11 cellular contexts compared by ENCODE assay signal in the genomic region with DNA sequence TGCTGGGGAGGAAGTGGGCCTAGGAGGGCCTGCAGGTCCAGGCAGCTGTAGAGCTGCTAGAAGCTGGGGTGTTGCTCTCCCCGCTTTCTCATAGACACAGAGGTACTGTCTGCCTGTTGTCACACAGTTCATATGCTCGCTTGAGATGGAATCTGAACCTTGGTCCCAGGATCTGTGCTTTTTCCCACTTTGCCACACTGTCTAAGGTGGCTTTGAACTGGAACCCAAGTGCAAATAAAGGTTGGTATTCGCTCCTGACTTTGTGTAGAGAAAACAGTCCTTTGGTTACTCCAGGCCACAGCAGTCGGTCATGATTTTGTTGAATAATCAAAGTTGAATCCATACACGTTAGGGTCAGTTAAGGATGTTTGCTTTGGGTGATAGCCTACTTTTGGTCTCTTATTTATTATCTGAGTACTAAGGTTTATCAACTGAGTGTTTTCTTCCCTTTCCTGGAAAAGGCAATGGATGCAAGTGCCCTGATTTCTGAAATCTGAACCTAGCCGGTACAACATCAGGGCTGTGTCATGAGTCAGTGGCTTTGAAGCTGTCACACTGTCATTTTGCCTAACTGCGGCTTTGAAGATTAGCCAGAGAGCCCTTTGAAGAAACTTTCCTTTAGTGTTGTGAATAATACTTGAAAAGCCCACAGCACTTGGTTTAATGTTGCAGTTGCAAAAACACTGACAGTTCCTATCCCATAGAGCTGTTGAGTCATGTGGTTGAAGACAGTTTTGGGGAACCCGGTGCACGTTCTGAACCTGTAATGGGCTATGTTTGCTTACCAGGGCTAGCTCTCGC. TPM values are rescaled to one million over a fixed set of nuclear protein-coding genes. Genes with fewer than 3 reads are reported as not detected.
DNase-seq lines count a peak whose midpoint lies in the region; ATAC-seq and TF ChIP-seq lines count a peak whose summit lies in the region.
"Had no signal": no experiment of that assay in that cellular context is flagged by ENCODE, and none has a peak within 500 bp of the region (broad histone marks: within the 10 kb centered on the region; RNA-seq: fewer than 3 reads in every experiment).

No MANE protein-coding gene starts in this region.

- no peaks in the 10 kb centered on the region for H3K9me3 Mint-ChIP-seq in activated CD8-positive, alpha-beta memory T cell treated with anti-CD3 and anti-CD28 coated beads, Interleukin-2, amount 10 ng/mL, durations not matched to agents 7 days and 5 days (ENCODE audit: low read depth)
- H3K9me3 Mint-ChIP-seq in activated T-helper 1 cell treated with anti-CD3 and anti-CD28 coated beads, Interleukin-12 subunit alpha, Interleukin-12 subunit beta, Interleukin-2, Interleukin-4 antibody, amounts not matched to agents 30 ng/mL and 10 ng/mL and 1 ng/mL, durations not matched to agents 14 hours and 24 hours and 36 hours: no peaks in the 10 kb centered on the region
- H3K9me3 Mint-ChIP-seq in stimulated activated naive CD8-positive, alpha-beta T cell treated with anti-CD3 and anti-CD28 coated beads, Interleukin-15, Interleukin-2, amounts not matched to agents 100 ng/mL and 50 ng/mL, for 24 hours: no peaks in the 10 kb centered on the region
- H3K9me3 Mint-ChIP-seq: immature natural killer cell had no signal

- no peaks in the 10 kb centered on the region for H3K27me3 ChIP-seq in hepatocyte
- H3K27me3 ChIP-seq in esophagus muscularis mucosa: no peaks in the 10 kb centered on the region
- no peaks in the 10 kb centered on the region for H3K27me3 ChIP-seq in SK-N-SH (ENCODE audit: insufficient read depth)

- peaks cover 4% of the 10 kb centered on the region for H3F3A ChIP-seq in SK-N-SH (replicated peaks; ENCODE audit: insufficient read depth)

- no peaks in the 10 kb centered on the region for H3K9me3 ChIP-seq in hepatocyte (ENCODE audit: low read depth)
- no peaks in the 10 kb centered on the region for H3K9me3 ChIP-seq in esophagus muscularis mucosa
- H3K9me3 ChIP-seq in SK-N-SH: no peaks in the 10 kb centered on the region
- H3K9me3 ChIP-seq: A549 had no signal

- H3K79me2 ChIP-seq in hepatocyte (no peaks in the 10 kb centered on the region), SK-N-SH (ENCODE audit: insufficient read depth) (peaks cover 3% of the 10 kb centered on the region; the same call in 1 of the 2 replicates)

- no peak for DNase-seq in activated CD8-positive, alpha-beta memory T cell treated with anti-CD3 and anti-CD28 coated beads, Interleukin-2, amount 10 ng/mL, durations not matched to agents 7 days and 5 days
- DNase-seq in activated CD8-positive, alpha-beta memory T cell treated with anti-CD3 and anti-CD28 coated beads for 24 hours: no peak
- no peak for DNase-seq in activated T-helper 1 cell treated with anti-CD3 and anti-CD28 coated beads, Interleukin-12 subunit alpha, Interleukin-12 subunit beta, Interleukin-2, Interleukin-4 antibody, amounts not matched to agents 30 ng/mL and 10 ng/mL and 1 ng/mL, durations not matched to agents 14 hours and 24 hours and 36 hours (ENCODE audit: low spot score)
- DNase-seq in hepatocyte (ENCODE audit: low spot score) (no peak), HuH-7.5 (ENCODE audit: low spot score) (no peak), esophagus muscularis mucosa (ENCODE audit: extremely low spot score) (no peak), SK-N-SH (no peak)
- DNase-seq: immature natural killer cell, retina had no signal

- intact Hi-C loops in activated T-helper 1 cell treated with anti-CD3 and anti-CD28 coated beads, Interleukin-12 subunit alpha, Interleukin-12 subunit beta, Interleukin-2, Interleukin-4 antibody, amounts not matched to agents 30 ng/mL and 10 ng/mL and 1 ng/mL, durations not matched to agents 14 hours and 24 hours and 36 hours (cut with micrococcal nuclease): loop anchor here (1.0 to 5.0 kb wide), 3 partner anchors 12 to 161 kb away; no protein-coding TSS in a partner anchor
- intact Hi-C loops in esophagus muscularis mucosa (cut with DNase I): no loop called here

- peaks cover 2% of the 10 kb centered on the region for H3K4me1 Mint-ChIP-seq in activated CD8-positive, alpha-beta memory T cell treated with anti-CD3 and anti-CD28 coated beads, Interleukin-2, amount 10 ng/mL, durations not matched to agents 7 days and 5 days
- peaks cover 9% of the 10 kb centered on the region for H3K4me1 Mint-ChIP-seq in activated T-helper 1 cell treated with anti-CD3 and anti-CD28 coated beads, Interleukin-12 subunit alpha, Interleukin-12 subunit beta, Interleukin-2, Interleukin-4 antibody, amounts not matched to agents 30 ng/mL and 10 ng/mL and 1 ng/mL, durations not matched to agents 14 hours and 24 hours and 36 hours (ENCODE audit: low read depth)
- peaks cover 10% of the 10 kb centered on the region for H3K4me1 Mint-ChIP-seq in stimulated activated naive CD8-positive, alpha-beta T cell treated with anti-CD3 and anti-CD28 coated beads, Interleukin-15, Interleukin-2, amounts not matched to agents 100 ng/mL and 50 ng/mL, for 24 hours (ENCODE audit: low read depth)
- H3K4me1 Mint-ChIP-seq: immature natural killer cell had no signal

- no peak for TF ChIP-seq POLR2A in esophagus muscularis mucosa (IDR thresholded peaks at IDR 0.05; ENCODE audit: low read depth)

- H3K4me1 ChIP-seq in hepatocyte (ENCODE audit: insufficient read depth) (peaks cover 17% of the 10 kb centered on the region), esophagus muscularis mucosa (peaks cover 22 to 31% (median 24%) of the 10 kb centered on the region in 4 donors), SK-N-SH (ENCODE audit: control insufficient read depth in 1 of 2, insufficient read depth in 2 of 2, low read depth in 1 of 2, low read length in 1 of 2) (peaks cover 8 to 13% of the 10 kb centered on the region in 2 experiments)

- no peaks in the 10 kb centered on the region for H3K36me3 ChIP-seq in hepatocyte (replicated peaks; ENCODE audit: insufficient read depth, low read depth)
- H3K36me3 ChIP-seq in esophagus muscularis mucosa: peaks cover 29 to 71% (median 56%) of the 10 kb centered on the region in 4 donors
- H3K36me3 ChIP-seq in SK-N-SH (replicated peaks in 1 of 2; ENCODE audit: control insufficient read depth in 1 of 2, insufficient read depth in 2 of 2, low read length in 1 of 2): peaks cover 41 to 43% of the 10 kb centered on the region in 2 experiments

- peaks cover 4% of the 10 kb centered on the region for H3K36me3 Mint-ChIP-seq in activated CD8-positive, alpha-beta memory T cell treated with anti-CD3 and anti-CD28 coated beads, Interleukin-2, amount 10 ng/mL, durations not matched to agents 7 days and 5 days
- H3K36me3 Mint-ChIP-seq in activated T-helper 1 cell treated with anti-CD3 and anti-CD28 coated beads, Interleukin-12 subunit alpha, Interleukin-12 subunit beta, Interleukin-2, Interleukin-4 antibody, amounts not matched to agents 30 ng/mL and 10 ng/mL and 1 ng/mL, durations not matched to agents 14 hours and 24 hours and 36 hours (ENCODE audit: low read depth): peaks cover 10% of the 10 kb centered on the region
- H3K36me3 Mint-ChIP-seq in stimulated activated naive CD8-positive, alpha-beta T cell treated with anti-CD3 and anti-CD28 coated beads, Interleukin-15, Interleukin-2, amounts not matched to agents 100 ng/mL and 50 ng/mL, for 24 hours (ENCODE audit: low read depth): peaks cover 33% of the 10 kb centered on the region

- 51% methylated on average over 10 of the region's 10 CpGs for WGBS in hepatocyte (ENCODE audit: low lambda C conversion rate, missing lambda C conversion rate)
- 81% methylated on average over 9 of the region's 10 CpGs for WGBS in esophagus muscularis mucosa
- WGBS in SK-N-SH (ENCODE audit: low lambda C conversion rate): 93% methylated on average over 7 of the region's 10 CpGs

- no peaks in the 10 kb centered on the region for H3K27me3 Mint-ChIP-seq in activated CD8-positive, alpha-beta memory T cell treated with anti-CD3 and anti-CD28 coated beads, Interleukin-2, amount 10 ng/mL, durations not matched to agents 7 days and 5 days
- no peaks in the 10 kb centered on the region for H3K27me3 Mint-ChIP-seq in activated T-helper 1 cell treated with anti-CD3 and anti-CD28 coated beads, Interleukin-12 subunit alpha, Interleukin-12 subunit beta, Interleukin-2, Interleukin-4 antibody, amounts not matched to agents 30 ng/mL and 10 ng/mL and 1 ng/mL, durations not matched to agents 14 hours and 24 hours and 36 hours (ENCODE audit: insufficient read depth)
- H3K27me3 Mint-ChIP-seq in stimulated activated naive CD8-positive, alpha-beta T cell treated with anti-CD3 and anti-CD28 coated beads, Interleukin-15, Interleukin-2, amounts not matched to agents 100 ng/mL and 50 ng/mL, for 24 hours: no peaks in the 10 kb centered on the region

- no peak for TF ChIP-seq EP300 in esophagus muscularis mucosa (IDR thresholded peaks at IDR 0.05)
- no peak for TF ChIP-seq EP300 in SK-N-SH (IDR thresholded peaks at IDR 0.05; ENCODE audit: borderline replicate concordance in 1 of 2, low read depth in 1 of 2, low read length in 1 of 2)

- ATAC-seq in activated CD8-positive, alpha-beta memory T cell treated with anti-CD3 and anti-CD28 coated beads, Interleukin-2, amount 10 ng/mL, durations not matched to agents 7 days and 5 days: peak; percentile 33
- ATAC-seq: A549 had no signal

- H3K4me2 ChIP-seq in hepatocyte: no peak overlapping the region
- H3K4me2 ChIP-seq in SK-N-SH: no peak overlapping the region
- H3K4me2 ChIP-seq: A549 had no signal

- H4K20me1 ChIP-seq in hepatocyte (ENCODE audit: insufficient read depth, poor library complexity, severe bottlenecking) (no peaks in the 10 kb centered on the region), SK-N-SH (ENCODE audit: insufficient read depth) (no peaks in the 10 kb centered on the region)

- no peak overlapping the region for H3K27ac Mint-ChIP-seq in activated CD8-positive, alpha-beta memory T cell treated with anti-CD3 and anti-CD28 coated beads, Interleukin-2, amount 10 ng/mL, durations not matched to agents 7 days and 5 days
- H3K27ac Mint-ChIP-seq in activated T-helper 1 cell treated with anti-CD3 and anti-CD28 coated beads, Interleukin-12 subunit alpha, Interleukin-12 subunit beta, Interleukin-2, Interleukin-4 antibody, amounts not matched to agents 30 ng/mL and 10 ng/mL and 1 ng/mL, durations not matched to agents 14 hours and 24 hours and 36 hours: peak overlapping the region; percentile 78
- H3K27ac Mint-ChIP-seq in stimulated activated naive CD8-positive, alpha-beta T cell treated with anti-CD3 and anti-CD28 coated beads, Interleukin-15, Interleukin-2, amounts not matched to agents 100 ng/mL and 50 ng/mL, for 24 hours: peak overlapping the region; percentile 56
- H3K27ac Mint-ChIP-seq: immature natural killer cell had no signal

- H3K9me2 ChIP-seq in hepatocyte (replicated peaks; ENCODE audit: insufficient read depth): no peaks in the 10 kb centered on the region
- no peaks in the 10 kb centered on the region for H3K9me2 ChIP-seq in SK-N-SH

- no peak overlapping the region for H3K4me3 Mint-ChIP-seq in activated CD8-positive, alpha-beta memory T cell treated with anti-CD3 and anti-CD28 coated beads, Interleukin-2, amount 10 ng/mL, durations not matched to agents 7 days and 5 days
- H3K4me3 Mint-ChIP-seq in activated T-helper 1 cell treated with anti-CD3 and anti-CD28 coated beads, Interleukin-12 subunit alpha, Interleukin-12 subunit beta, Interleukin-2, Interleukin-4 antibody, amounts not matched to agents 30 ng/mL and 10 ng/mL and 1 ng/mL, durations not matched to agents 14 hours and 24 hours and 36 hours: no peak overlapping the region
- no peak overlapping the region for H3K4me3 Mint-ChIP-seq in stimulated activated naive CD8-positive, alpha-beta T cell treated with anti-CD3 and anti-CD28 coated beads, Interleukin-15, Interleukin-2, amounts not matched to agents 100 ng/mL and 50 ng/mL, for 24 hours
- H3K4me3 Mint-ChIP-seq: immature natural killer cell had no signal

- no peak overlapping the region for H2AFZ ChIP-seq in hepatocyte
- no peak overlapping the region for H2AFZ ChIP-seq in SK-N-SH (ENCODE audit: low read depth)

- TF ChIP-seq CTCF in hepatocyte (IDR thresholded peaks at IDR 0.05; ENCODE audit: poor library complexity) (no peak), esophagus muscularis mucosa (IDR thresholded peaks at IDR 0.05) (no peak), SK-N-SH (IDR thresholded peaks at IDR 0.05) (no peak)

- H3K9ac ChIP-seq in SK-N-SH: no peak overlapping the region

- POLR2A ChIA-PET in SK-N-SH (lab: Yijun Ruan, JAX): no interaction called here

- H3K27ac ChIP-seq in hepatocyte (peak overlapping the region; percentile 62), esophagus muscularis mucosa (replicated peaks in 1 of 4) (peak overlapping the region in 1 of 4 donors; percentile 36), SK-N-SH (ENCODE audit: low read depth in 2 of 2, low read length in 1 of 2) (no peak overlapping the region)
- H3K27ac ChIP-seq: A549 had no signal

- H3K4me3 ChIP-seq in hepatocyte: no peak overlapping the region
- no peak overlapping the region for H3K4me3 ChIP-seq in esophagus muscularis mucosa
- no peak overlapping the region for H3K4me3 ChIP-seq in SK-N-SH (ENCODE audit: low read depth in 2 of 2, low read length in 1 of 2)
- H3K4me3 ChIP-seq: A549 had no signal

- no peak for TF ChIP-seq RAD21 in SK-N-SH (IDR thresholded peaks at IDR 0.05; ENCODE audit: low read length)

- CTCF ChIA-PET in activated CD8-positive, alpha-beta memory T cell treated with anti-CD3 and anti-CD28 coated beads, Interleukin-2, amount 10 ng/mL, durations not matched to agents 7 days and 5 days (lab: Charles Lee): no interaction called here
- CTCF ChIA-PET in SK-N-SH (lab: Yijun Ruan, JAX): no interaction called here

RNA-seq across cellular contexts. Expression of a gene that starts 41.3 kb away (rescaled TPM):
- total RNA-seq in activated CD8-positive, alpha-beta memory T cell treated with anti-CD3 and anti-CD28 coated beads, Interleukin-2, amount 10 ng/mL, durations not matched to agents 7 days and 5 days: 10 to 100 TPM in 1 of 2 experiments, 1 to 10 TPM in 1; 7.7 to 11.6 TPM
- 10.8 and 11.1 TPM in 2 replicates for total RNA-seq in activated T-helper 1 cell treated with anti-CD3 and anti-CD28 coated beads, Interleukin-12 subunit alpha, Interleukin-12 subunit beta, Interleukin-2, Interleukin-4 antibody, amounts not matched to agents 30 ng/mL and 10 ng/mL and 1 ng/mL, durations not matched to agents 14 hours and 24 hours and 36 hours
- 12.9 and 13.1 TPM in 2 replicates for total RNA-seq in hepatocyte
- 18.0 and 24.8 TPM in 2 replicates for polyA plus RNA-seq in hepatocyte
- total RNA-seq in esophagus muscularis mucosa: 10 to 100 TPM; 38.4 to 97.2 (median 54.2) TPM
- polyA plus RNA-seq in SK-N-SH (2012; rRNA removed): 18.4 and 19.0 TPM in 2 replicates
- 23.8 and 31.6 TPM in 2 replicates for polyA plus RNA-seq in SK-N-SH (2012; cell fraction: cytosol; rRNA removed)
- 16.8 and 18.3 TPM in 2 replicates for polyA plus RNA-seq in SK-N-SH (2012; cell fraction: nucleus; rRNA removed)
